6 cellular contexts compared by ENCODE assay signal in the genomic region with DNA sequence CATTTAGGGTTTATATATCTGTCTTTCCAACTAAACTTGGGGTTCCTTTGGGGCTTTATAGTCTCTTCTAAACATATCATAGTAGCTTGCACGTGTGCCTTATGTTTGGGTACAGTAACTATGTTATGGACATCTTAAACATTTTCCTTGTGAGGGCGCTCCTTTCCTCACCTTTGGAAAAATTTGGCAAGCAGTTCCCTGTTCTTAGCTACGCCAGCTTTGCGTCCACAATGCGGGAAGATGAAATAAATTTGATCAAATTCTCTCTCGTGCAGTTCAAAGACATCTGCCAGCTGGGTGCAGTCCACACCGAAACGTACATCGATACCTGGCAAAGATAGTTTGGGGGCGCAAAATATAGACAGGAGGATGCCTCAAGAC.
A peak's percentile ranks its signal among the peaks of the same experiment; 100 is the strongest.
DNase-seq lines count a peak whose midpoint lies in the region; ATAC-seq and TF ChIP-seq lines count a peak whose summit lies in the region.

No MANE protein-coding gene starts in this region.

- TF ChIP-seq CTCF in DOHH2 (IDR thresholded peaks at IDR 0.05; ENCODE audit: low read depth, low read length, poor library complexity, severe bottlenecking), result no peak

- peaks cover 16% of the 10 kb centered on the region for H3K4me1 ChIP-seq in DOHH2 (ENCODE audit: control insufficient read depth, low read length)
- H3K4me1 ChIP-seq in muscle layer of colon (ENCODE audit: insufficient read depth, low read length), result peaks cover 8% of the 10 kb centered on the region

- peaks cover 16% of the 10 kb centered on the region for H3K79me2 ChIP-seq in DOHH2 (ENCODE audit: control insufficient read depth, low read length)

- H3K4me3 ChIP-seq in DOHH2 (ENCODE audit: low read length) (peak overlapping the region; percentile 96), muscle layer of colon (ENCODE audit: low read depth in 1 of 2, low read length in 2 of 2) (peak overlapping the region; percentile 78 to 80)

- no peaks in the 10 kb centered on the region for H4K20me1 ChIP-seq in DOHH2 (ENCODE audit: control insufficient read depth, insufficient read depth, low read depth, low read length)

- H3K36me3 ChIP-seq in DOHH2 (ENCODE audit: control insufficient read depth, low read length), result peaks cover 22% of the 10 kb centered on the region
- peaks cover 5% of the 10 kb centered on the region for H3K36me3 ChIP-seq in muscle layer of colon (ENCODE audit: insufficient read depth, low read length)

- H3K27me3 ChIP-seq in DOHH2 (ENCODE audit: control insufficient read depth, low read length) (no peaks in the 10 kb centered on the region), muscle layer of colon (ENCODE audit: control insufficient read depth in 1 of 2, insufficient read depth in 2 of 2, low read length in 2 of 2) (no peaks in the 10 kb centered on the region)

- H3K9me2 ChIP-seq in DOHH2 (replicated peaks; ENCODE audit: control insufficient read depth, low read length), result no peaks in the 10 kb centered on the region

- peak overlapping the region; percentile 58 for H3K9ac ChIP-seq in muscle layer of colon (ENCODE audit: low read length)

- DNase-seq in amniotic epithelial cell (ENCODE audit: low read depth), result peak; percentile 15
- no peak for DNase-seq in SKM-1 treated with dmso at 0.1 percent for 144 hours (lab: John Stamatoyannopoulos, UW; ENCODE audit: unreplicated experiment)
- DNase-seq in GDM1 (lab: John Stamatoyannopoulos, UW), result no peak

- ATAC-seq in HG02981 (IDR thresholded peaks at IDR 0.05; ENCODE audit: unreplicated experiment), result peak; percentile 2

- peaks cover 8% of the 10 kb centered on the region for H3F3A ChIP-seq in DOHH2 (ENCODE audit: control insufficient read depth, insufficient read depth)

- H3K4me2 ChIP-seq in DOHH2 (ENCODE audit: low read length), result peak overlapping the region; percentile 90

- H3K9me3 ChIP-seq in DOHH2 (ENCODE audit: control insufficient read depth, insufficient read depth, low read length) (no peaks in the 10 kb centered on the region), muscle layer of colon (ENCODE audit: low read length) (no peaks in the 10 kb centered on the region)

- H3K27ac ChIP-seq in DOHH2 (ENCODE audit: low read depth, low read length), result peak overlapping the region; percentile 70
- H3K27ac ChIP-seq in muscle layer of colon (ENCODE audit: low read depth, low read length), result peak overlapping the region; percentile 99
